26 cellular contexts compared by ENCODE assay signal in the genomic region with DNA sequence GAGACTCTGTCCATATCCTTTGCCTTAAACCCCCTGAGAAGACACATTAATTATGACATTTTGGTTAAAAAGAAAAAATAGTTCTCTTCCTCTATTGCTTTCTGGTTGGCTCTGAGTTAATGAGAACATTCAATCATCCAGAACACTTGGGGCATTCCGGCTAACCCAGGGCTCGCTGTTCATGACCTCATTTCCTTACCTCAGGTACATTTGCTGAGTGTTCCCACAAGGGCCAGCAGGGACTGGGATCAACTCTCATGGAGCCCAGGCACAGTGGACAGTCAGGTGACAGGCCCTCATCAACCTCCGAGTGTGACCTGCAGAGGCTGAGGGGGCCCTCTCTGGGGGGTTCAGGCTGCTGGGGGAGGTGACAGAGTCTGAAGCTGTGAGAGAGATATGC.
"Had no signal": no experiment of that assay in that cellular context is flagged by ENCODE, and none has a peak within 500 bp of the region (broad histone marks: within the 10 kb centered on the region; RNA-seq: fewer than 3 reads in every experiment).

No MANE protein-coding gene starts in this region.

- H3K4me3 ChIP-seq: dorsolateral prefrontal cortex, gastrocnemius medialis, heart left ventricle, hepatocyte, ovary, psoas muscle, sigmoid colon, thoracic aorta, tibial nerve, upper lobe of right lung had no signal

- DNase-seq: cortex of kidney; dorsolateral prefrontal cortex; effector CD8-positive, alpha-beta T cell; endodermal cell; foreskin fibroblast; gastrocnemius medialis; heart left ventricle; kidney; left colon; mesenchymal stem cell; midbrain; naive thymus-derived CD4-positive, alpha-beta T cell; nucleus accumbens; ovary; posterior cingulate gyrus; psoas muscle; right cardiac atrium; sigmoid colon; stimulated activated CD4-positive, alpha-beta T cell treated with anti-CD3 and anti-CD28 coated beads, Interleukin-4, amount 100 ng/mL, for 4 hours; upper lobe of right lung had no signal

- H3K27me3 ChIP-seq: dorsolateral prefrontal cortex, gastrocnemius medialis, heart left ventricle, hepatocyte, ovary, sigmoid colon, tibial nerve had no signal

- ATAC-seq: esophagus mucosa; gastrocnemius medialis; left colon; naive thymus-derived CD4-positive, alpha-beta T cell; right cardiac atrium; stimulated activated memory B cell treated with anti-CD40 and anti-IgM and Interleukin-4, amounts not matched to agents 10 μg/mL and 1 μg/mL and 100 μg/mL, for 72 hours; upper lobe of right lung had no signal

- H3K9me3 ChIP-seq: gastrocnemius medialis, heart left ventricle, ovary, psoas muscle, sigmoid colon, thoracic aorta, tibial nerve, upper lobe of right lung had no signal

- H3K4me1 ChIP-seq: sigmoid colon, tibial nerve, upper lobe of right lung had no signal

- H3K36me3 ChIP-seq: ovary, sigmoid colon, tibial nerve, upper lobe of right lung had no signal

- H3K27ac ChIP-seq: dorsolateral prefrontal cortex, epithelial cell of prostate, hepatocyte, ovary, psoas muscle, sigmoid colon, thoracic aorta, tibial nerve, upper lobe of right lung had no signal
